In genomic region chr4:21948347-21949072, GRCh38 we compare ENCODE assay signal across 8 cellular contexts. TPM values are rescaled to one million over a fixed set of nuclear protein-coding genes. Genes with fewer than 3 reads are reported as not detected.
DNase-seq lines count a peak whose midpoint lies in the region; ATAC-seq and TF ChIP-seq lines count a peak whose summit lies in the region.

Gene KCNIP4 (minus strand): TSS chr4:21948772.

- ATAC-seq in heart right ventricle, result no peak

- TF ChIP-seq CTCF in heart right ventricle (IDR thresholded peaks at IDR 0.05) (no peak), transverse colon (IDR thresholded peaks at IDR 0.05) (no peak)

- no peak within 1 kb of the TSS for H3K27ac ChIP-seq in heart right ventricle
- peak within 1 kb of the TSS; percentile 70 for H3K27ac ChIP-seq in angular gyrus (ENCODE audit: low read depth, low read length)
- H3K27ac ChIP-seq in transverse colon, result no peak within 1 kb of the TSS

- in situ Hi-C loops in transverse colon (cut with MboI; ENCODE audit: low pct_ligation_motif_present in 1 of 4, low pct_unique_long_range_greater_than_20kb in 1 of 4, low sequenced_read_pairs in 3 of 4), result no loop called here

- TF ChIP-seq EP300 in transverse colon (IDR thresholded peaks at IDR 0.05; ENCODE audit: low read depth), result no peak

- no peak for TF ChIP-seq POLR2A in transverse colon (IDR thresholded peaks at IDR 0.05)

- DNase-seq in heart right ventricle (no peak), cardiac septum (ENCODE audit: low spot score) (no peak), islet precursor cell (peak; percentile 76), transverse colon (peak; percentile 10), AG08395 (ENCODE audit: low spot score) (no peak), superior temporal gyrus (ENCODE audit: extremely low spot score) (no peak), NCI-H2107 treated with DMSO at 0.1 percent for 48 hours (lab: John Stamatoyannopoulos, UW; ENCODE audit: unreplicated experiment) (no peak)

- 1% methylated on average over 74 to 81 of the region's 81 CpGs for WGBS in heart right ventricle, 2 donors
- 8% methylated on average over 42 of the region's 81 CpGs; no CpG with 5 or more reads in 1 of the 2 donors for WGBS in transverse colon (ENCODE audit: low coverage in 1 of 2), 2 donors

- intact Hi-C loops in heart right ventricle (cut with DNase I) (no loop called here), cardiac septum (cut with DNase I) (no loop called here), transverse colon (cut with DNase I; ENCODE audit: low total_unique reads) (no loop called here)

- peak within 1 kb of the TSS in 7 of 10 donors; percentile 13 to 49 (median 38) for H3K4me3 ChIP-seq in heart right ventricle
- peak within 1 kb of the TSS; percentile 20 to 49 (median 28) for H3K4me3 ChIP-seq in transverse colon

- no peaks in the 10 kb centered on the region for H3K9me3 ChIP-seq in heart right ventricle
- H3K9me3 ChIP-seq in transverse colon, result no peaks in the 10 kb centered on the region

- H3K27me3 ChIP-seq in heart right ventricle, result peaks cover 0 to 43% (median 31%) of the 10 kb centered on the region in 7 donors
- H3K27me3 ChIP-seq in transverse colon, result peaks cover 31% of the 10 kb centered on the region

- H3K36me3 ChIP-seq in heart right ventricle (no peaks in the 10 kb centered on the region), transverse colon (no peaks in the 10 kb centered on the region)

- H3K4me1 ChIP-seq in heart right ventricle, result no peaks in the 10 kb centered on the region
- peaks cover 0 to 10% (median 0%) of the 10 kb centered on the region in 4 donors for H3K4me1 ChIP-seq in transverse colon

RNA-seq across cellular contexts. Expression of gene KCNIP4, which starts in this region (rescaled TPM):
- total RNA-seq in heart right ventricle (under 1 TPM in 1 of 10 donors, not detected in 9; 0.15 TPM), cardiac septum (not detected), transverse colon (1 to 10 TPM in 2 of 4 donors, not detected in 2; 2.5 TPM)
- polyA plus RNA-seq in heart right ventricle, result not detected

Comparison
In these comparisons a context has a peak if more than half of its experiments do, and no peak if none do; other contexts are left out.
1. DNase-seq: peak in islet precursor cell (single experiment) and transverse colon (single experiment); none in heart right ventricle (0 of 2), cardiac septum (single experiment), AG08395 (single experiment), superior temporal gyrus (single experiment) and NCI-H2107 treated with DMSO at 0.1 percent for 48 hours (single experiment).